8 cellular contexts compared by ENCODE assay signal in the genomic region with DNA sequence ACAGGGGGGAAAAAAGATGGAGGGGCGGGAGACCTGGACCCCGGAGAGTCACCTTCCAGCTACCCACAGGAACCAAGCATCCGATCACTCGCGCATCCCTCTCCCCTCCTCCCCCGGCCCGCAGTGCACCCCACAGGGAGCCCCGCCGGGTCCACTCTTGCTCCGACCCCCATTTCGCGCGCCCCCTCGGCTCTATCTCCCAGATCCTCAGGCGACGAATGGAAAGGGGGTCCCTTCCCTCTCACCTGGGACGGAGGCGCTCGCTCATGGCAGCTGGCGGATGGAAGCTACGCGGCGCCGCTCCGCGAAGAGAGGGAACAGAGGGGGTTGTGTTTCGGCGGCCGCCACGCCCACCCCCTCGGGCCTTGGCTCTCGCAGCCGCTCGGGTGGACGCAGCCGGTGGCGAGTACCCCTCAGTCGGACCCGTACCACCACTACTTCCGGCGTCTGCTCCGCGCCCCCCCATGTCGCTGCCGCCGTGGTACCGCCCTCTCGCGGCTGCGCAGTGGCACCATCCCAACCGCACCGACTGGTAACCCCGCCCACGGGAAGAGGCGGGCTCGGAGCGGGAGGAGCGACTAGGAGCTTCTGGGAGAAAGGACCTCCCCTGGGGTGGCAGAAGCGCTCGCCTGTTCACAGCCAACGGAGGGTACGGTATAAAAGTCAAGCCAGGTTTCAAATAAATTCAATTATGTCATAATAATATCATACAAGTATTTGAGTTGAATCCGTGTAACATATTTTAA. TPM values are rescaled to one million over a fixed set of nuclear protein-coding genes. Genes with fewer than 3 reads are reported as not detected.
A peak's percentile ranks its signal among the peaks of the same experiment; 100 is the strongest.
DNase-seq lines count a peak whose midpoint lies in the region; ATAC-seq, FAIRE-seq and TF ChIP-seq lines count a peak whose summit lies in the region.

No MANE protein-coding gene starts in this region.

- peaks cover 18 to 21% of the 10 kb centered on the region in 2 donors for H3K36me3 Mint-ChIP-seq in CD14-positive monocyte

- H2AFZ ChIP-seq in HepG2 (ENCODE audit: low read length), result no peak overlapping the region

- H3K4me3 Mint-ChIP-seq in CD14-positive monocyte, result peak overlapping the region; percentile 94

- peak; percentile 18 for TF ChIP-seq CTCF in CD14-positive monocyte (IDR thresholded peaks at IDR 0.05)
- peak; percentile 78 for TF ChIP-seq CTCF in HepG2 (CRISPR knock-in tag; IDR thresholded peaks at IDR 0.05)

- no peaks in the 10 kb centered on the region for H4K20me1 ChIP-seq in HepG2 (ENCODE audit: insufficient read depth, low read length)

- no peaks in the 10 kb centered on the region for H3K9me3 ChIP-seq in HepG2 (ENCODE audit: low read length)

- FAIRE-seq in HepG2 (lab: Jason Lieb, UNC), result peak; percentile 76

- peak overlapping the region; percentile 78 for H3K9ac ChIP-seq in HepG2 (ENCODE audit: insufficient read depth, low read depth, low read length)

- H3K27me3 Mint-ChIP-seq in CD14-positive monocyte (ENCODE audit: low read depth in 3 of 3), result no peaks in the 10 kb centered on the region

- intact Hi-C loops in CD14-positive monocyte (cut with micrococcal nuclease), result loop anchor here (2.0 to 5.0 kb wide), 2 partner anchors 39 to 40 kb away; partner anchors contain the start of gene COG1 (in 2 of the 2)
- intact Hi-C loops in HepG2 (cut with micrococcal nuclease; ENCODE audit: unreplicated experiment), result loop anchor here (1.0 to 2.0 kb wide), 3 partner anchors 31 to 507 kb away; no protein-coding TSS in a partner anchor

- peaks cover 0 to 4% of the 10 kb centered on the region in 2 experiments; a peak in 1 of 5 replicates for H3K27me3 ChIP-seq in HepG2 (ENCODE audit: control insufficient read depth in 1 of 2, insufficient read depth in 2 of 2, low read length in 2 of 2)

- peak; percentile 51; the same call in 1 of the 2 replicates for TF ChIP-seq RAD21 in HepG2 (CRISPR knock-in tag; IDR thresholded peaks at IDR 0.05)

- peak overlapping the region; percentile 88 for H3K4me2 ChIP-seq in HepG2 (ENCODE audit: low read depth, low read length)

- POLR2A ChIA-PET in HepG2 (lab: Yijun Ruan, JAX), result interaction anchor here (0.5 to 3.2 kb wide), 19 partner anchors 10 to 183 kb away, joined by 3 to 47 read pairs (median 6); partner anchors contain the start of genes COG1 and CPSF4L

- H3K4me1 Mint-ChIP-seq in CD14-positive monocyte, result peaks cover 53% of the 10 kb centered on the region

- H3K4me1 ChIP-seq in HepG2 (ENCODE audit: insufficient read depth, low read length), result peaks cover 61% of the 10 kb centered on the region

- WGBS in HepG2 (ENCODE audit: low lambda C conversion rate), result under 1% methylated on average over 44 of the region's 63 CpGs

- TF ChIP-seq POLR2A in HepG2 (IDR thresholded peaks at IDR 0.05; ENCODE audit: insufficient read depth in 1 of 2, low read depth in 2 of 2, low read length in 2 of 2), result peak; percentile 60 to 87

- no peak; a peak in 1 of 4 replicates for TF ChIP-seq EP300 in HepG2 (IDR thresholded peaks at IDR 0.05; ENCODE audit: low read depth in 2 of 2, low read length in 2 of 2)
- peak; percentile 26; the same call in 1 of the 2 replicates for TF ChIP-seq EP300 in HepG2 (CRISPR knock-in tag; IDR thresholded peaks at IDR 0.05; ENCODE audit: borderline replicate concordance)

- H3K36me3 ChIP-seq in HepG2 (replicated peaks in 1 of 2; ENCODE audit: control insufficient read depth in 1 of 2, insufficient read depth in 2 of 2, low read length in 2 of 2), result peaks cover 8 to 17% of the 10 kb centered on the region in 2 experiments

- DNase-seq in CD14-positive monocyte (ENCODE audit: low spot score) (peak; percentile 94), NCI-H748 (lab: John Stamatoyannopoulos, UW; ENCODE audit: unreplicated experiment) (peak; percentile 93), dermis blood vessel endothelial cell (peak; percentile 96), HepG2 (ENCODE audit: low spot score) (peak; percentile 94)
- DNase-seq in activated CD4-positive, alpha-beta T cell treated with anti-CD3 and anti-CD28 coated beads, Interleukin-2, amount 50 U/mL, for 24 hours (ENCODE audit: low read depth in 1 of 2, low spot score in 1 of 2), result peak; percentile 95 to 97
- peak; percentile 95 to 97 for DNase-seq in stimulated activated CD4-positive, alpha-beta T cell treated with anti-CD3 and anti-CD28 coated beads, Interleukin-2, amount 100 ng/mL, for 48 hours

- CTCF ChIA-PET in HepG2 (lab: Yijun Ruan, JAX; ENCODE audit: low intra/inter-chr PET ratio, low total read pairs), result interaction anchor here (1.5 kb wide), 1 partner anchor 504 kb away, joined by 3 read pairs; no protein-coding TSS in a partner anchor

- ATAC-seq in GM19372 (IDR thresholded peaks at IDR 0.05; ENCODE audit: low read depth, unreplicated experiment) (peak; percentile 78), HG03521 (IDR thresholded peaks at IDR 0.05; ENCODE audit: unreplicated experiment) (peak; percentile 86), HepG2 (peak; percentile 91)

- H3K9me3 Mint-ChIP-seq in CD14-positive monocyte, result no peaks in the 10 kb centered on the region

- H3K27ac Mint-ChIP-seq in CD14-positive monocyte, result peak overlapping the region; percentile 90 to 99 (median 97)

- no TSS peak for BruUV-seq in HepG2 (replicated peaks; lab: Mats Ljungman, UMichigan)

- peak overlapping the region; percentile 97 to 98 (median 97) for H3K4me3 ChIP-seq in HepG2 (replicated peaks in 1 of 3; ENCODE audit: insufficient read depth in 1 of 3, low read depth in 2 of 3, low read length in 3 of 3)

- in situ Hi-C loops in HepG2 (cut with HindIII; ENCODE audit: extremely low pct_ligation_motif_present, low pct_unique_long_range_greater_than_20kb), result loop anchor here (5.0 kb wide), 1 partner anchor 40 kb away; the partner anchor contains the start of gene COG1

- peak overlapping the region; percentile 77 for H3K27ac ChIP-seq in HepG2 (ENCODE audit: extremely low read length, insufficient read depth, low read length)

- peaks cover 67% of the 10 kb centered on the region for H3K79me2 ChIP-seq in HepG2 (ENCODE audit: insufficient read depth, low read length)

TF ChIP-seq in HepG2, 621 proteins besides CTCF, POLR2A, EP300 and RAD21 (continues in another document):
- no peak for TF ChIP-seq ONECUT2 (CRISPR knock-in tag; IDR thresholded peaks at IDR 0.05)
- TF ChIP-seq CAMTA2 (CRISPR knock-in tag; IDR thresholded peaks at IDR 0.05; ENCODE audit: borderline replicate concordance), result 0 out of 2 replicates have a peak, but pooled peaks have one; percentile 92
- peak; percentile 56; the same call in 1 of the 2 replicates for TF ChIP-seq ZNF317 (CRISPR knock-in tag; IDR thresholded peaks at IDR 0.05)

RNA-seq across cellular contexts. Expression of gene CPSF4L, which starts 29.7 kb away (rescaled TPM):
- polyA plus RNA-seq in CD14-positive monocyte, result not detected
- not detected in 2 replicates for total RNA-seq in dermis blood vessel endothelial cell
- 0.73 and 0.94 TPM in 2 replicates for total RNA-seq in HepG2 (2016; rRNA removed; fragmentation: Illumina TruSeq; extraction: Trizol)
- total RNA-seq in HepG2 (2016; cell fraction: cytosol; rRNA removed; fragmentation: Illumina TruSeq; extraction: Trizol; ENCODE audit: low read depth), result 1.3 and 1.5 TPM in 2 replicates
- 0.76 and 1.1 TPM in 2 replicates for total RNA-seq in HepG2 (2016; cell fraction: insoluble cytoplasmic fraction; rRNA removed; fragmentation: Illumina TruSeq; extraction: Trizol)
- 1.3 and 1.5 TPM in 2 replicates for total RNA-seq in HepG2 (2016; cell fraction: membrane; rRNA removed; fragmentation: Illumina TruSeq; extraction: Trizol)
- total RNA-seq in HepG2 (2016; cell fraction: nucleus; rRNA removed; fragmentation: Illumina TruSeq; extraction: Trizol), result 0.99 and 1.5 TPM in 2 replicates
- 1.2 and 1.6 TPM in 2 replicates for polyA plus RNA-seq in HepG2 (2011; rRNA removed)
- polyA plus RNA-seq in HepG2 (2011; cell fraction: cytosol; rRNA removed), result 0.32 and 0.70 TPM in 2 replicates
- 0.21 TPM in 1 of 2 replicates, not detected in the other for polyA plus RNA-seq in HepG2 (2011; cell fraction: nucleus; rRNA removed)
- 0.25 and 0.48 TPM in 2 replicates for polyA plus RNA-seq in HepG2 (2012)
- 0.86 and 1.8 TPM in 2 replicates for polyA plus RNA-seq in HepG2 (2016; cell fraction: cytosol; fragmentation: Illumina TruSeq; extraction: Trizol; ENCODE audit: low read depth)
- 0.60 and 1.3 TPM in 2 replicates for polyA plus RNA-seq in HepG2 (2016; cell fraction: insoluble cytoplasmic fraction; fragmentation: Illumina TruSeq; extraction: Trizol; ENCODE audit: low read depth)
- polyA plus RNA-seq in HepG2 (2016; cell fraction: membrane; fragmentation: Illumina TruSeq; extraction: Trizol; ENCODE audit: low read depth), result 1.3 and 1.5 TPM in 2 replicates
- not detected in 2 replicates for polyA plus RNA-seq in HepG2 (2016; cell fraction: nucleus; fragmentation: Illumina TruSeq; extraction: Trizol; ENCODE audit: insufficient read depth, low read depth)
- polyA minus RNA-seq in HepG2 (2011; rRNA and poly(A)+ RNA removed; ENCODE audit: low replicate concordance), result 0.42 TPM in 1 of 2 replicates, not detected in the other
- not detected in 2 replicates for polyA minus RNA-seq in HepG2 (2011; cell fraction: cytosol; rRNA and poly(A)+ RNA removed)
- 1.3 TPM in 1 of 2 replicates, not detected in the other for polyA minus RNA-seq in HepG2 (2011; cell fraction: nucleus; rRNA and poly(A)+ RNA removed)

RNA-seq across cellular contexts. Expression of gene COG1, which starts 39.2 kb away (rescaled TPM):
- polyA plus RNA-seq in CD14-positive monocyte, result 1 to 10 TPM; 5.1 to 8.0 TPM
- total RNA-seq in dermis blood vessel endothelial cell, result 18.0 and 22.2 TPM in 2 replicates
- total RNA-seq in HepG2 (2016; rRNA removed; fragmentation: Illumina TruSeq; extraction: Trizol), result 30.4 and 36.6 TPM in 2 replicates
- total RNA-seq in HepG2 (2016; cell fraction: cytosol; rRNA removed; fragmentation: Illumina TruSeq; extraction: Trizol; ENCODE audit: low read depth), result 31.1 and 36.5 TPM in 2 replicates
- 27.8 and 35.5 TPM in 2 replicates for total RNA-seq in HepG2 (2016; cell fraction: insoluble cytoplasmic fraction; rRNA removed; fragmentation: Illumina TruSeq; extraction: Trizol)
- total RNA-seq in HepG2 (2016; cell fraction: membrane; rRNA removed; fragmentation: Illumina TruSeq; extraction: Trizol), result 23.1 and 24.1 TPM in 2 replicates
- 30.5 and 33.6 TPM in 2 replicates for total RNA-seq in HepG2 (2016; cell fraction: nucleus; rRNA removed; fragmentation: Illumina TruSeq; extraction: Trizol)
- polyA plus RNA-seq in HepG2 (2011; rRNA removed), result 39.7 and 42.4 TPM in 2 replicates
- 17.6 and 17.9 TPM in 2 replicates for polyA plus RNA-seq in HepG2 (2011; cell fraction: cytosol; rRNA removed)
- 109 and 125 TPM in 2 replicates for polyA plus RNA-seq in HepG2 (2011; cell fraction: nucleus; rRNA removed)
- 39.9 and 40.8 TPM in 2 replicates for polyA plus RNA-seq in HepG2 (2012)
- 7.6 and 9.4 TPM in 2 replicates for polyA plus RNA-seq in HepG2 (2016; cell fraction: cytosol; fragmentation: Illumina TruSeq; extraction: Trizol; ENCODE audit: low read depth)
- polyA plus RNA-seq in HepG2 (2016; cell fraction: insoluble cytoplasmic fraction; fragmentation: Illumina TruSeq; extraction: Trizol; ENCODE audit: low read depth), result 29.1 and 39.8 TPM in 2 replicates
- 12.3 and 15.1 TPM in 2 replicates for polyA plus RNA-seq in HepG2 (2016; cell fraction: membrane; fragmentation: Illumina TruSeq; extraction: Trizol; ENCODE audit: low read depth)
- polyA plus RNA-seq in HepG2 (2016; cell fraction: nucleus; fragmentation: Illumina TruSeq; extraction: Trizol; ENCODE audit: insufficient read depth, low read depth), result 67.3 and 73.0 TPM in 2 replicates
- 29.1 and 63.0 TPM in 2 replicates for polyA minus RNA-seq in HepG2 (2011; rRNA and poly(A)+ RNA removed; ENCODE audit: low replicate concordance)
- polyA minus RNA-seq in HepG2 (2011; cell fraction: cytosol; rRNA and poly(A)+ RNA removed), result 21.6 and 22.3 TPM in 2 replicates
- 95.8 and 106 TPM in 2 replicates for polyA minus RNA-seq in HepG2 (2011; cell fraction: nucleus; rRNA and poly(A)+ RNA removed)

Comparison
In these comparisons a context has a peak if more than half of its experiments do, and no peak if none do; other contexts are left out.
1. Peak in every context shown above with its lines: DNase-seq, ATAC-seq, H3K4me3 ChIP-seq and H3K27ac ChIP-seq.